Comparison of ENCODE assay signal across 22 cellular contexts in the genomic region with DNA sequence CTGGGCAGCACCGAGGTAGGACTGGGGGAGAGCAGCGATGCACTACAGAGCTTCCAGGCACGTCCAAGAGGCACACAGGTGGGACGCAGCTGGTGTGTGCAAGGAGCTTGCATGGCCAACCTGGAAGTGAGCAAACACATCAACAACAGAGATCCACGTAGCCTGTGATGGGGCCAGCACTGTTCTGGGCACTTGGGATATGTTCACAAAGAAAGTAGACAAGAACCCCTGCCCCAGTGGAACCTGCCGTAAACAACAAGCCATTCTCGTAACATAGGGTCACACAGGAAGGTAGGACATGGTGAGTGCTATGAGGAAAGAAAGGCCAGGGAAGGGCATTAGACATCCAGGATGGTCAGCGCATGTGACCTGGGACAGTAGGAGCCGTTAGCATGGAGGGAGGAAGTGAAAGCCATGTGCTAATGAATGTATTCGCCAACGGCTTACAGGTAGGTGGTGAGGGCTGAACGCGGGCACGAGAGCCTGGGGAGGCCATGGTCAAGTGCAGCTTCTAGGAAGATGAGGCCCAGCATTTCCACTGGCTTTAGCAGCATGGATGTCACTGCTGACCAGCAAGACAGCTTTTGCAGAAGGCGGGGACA.
"Had no signal": no experiment of that assay in that cellular context is flagged by ENCODE, and none has a peak within 500 bp of the region (broad histone marks: within the 10 kb centered on the region; RNA-seq: fewer than 3 reads in every experiment).

No MANE protein-coding gene starts in this region.

- H3K9me3 ChIP-seq: esophagus muscularis mucosa, heart right ventricle, left ventricle myocardium inferior, psoas muscle, stomach had no signal

- H3K27ac ChIP-seq: esophagus muscularis mucosa, heart right ventricle, left ventricle myocardium inferior, psoas muscle, skin epidermis, stomach had no signal

- H3K36me3 ChIP-seq: esophagus muscularis mucosa, heart right ventricle, left ventricle myocardium inferior, stomach had no signal

- DNase-seq: activated B cell treated with CpG ODN at 0.5 μM for 24 hours; activated CD4-positive, alpha-beta T cell treated with anti-CD3 and anti-CD28 coated beads for 48 hours; activated CD8-positive, alpha-beta memory T cell treated with anti-CD3 and anti-CD28 coated beads, Interleukin-2, amount 50 U/mL, for 4 hours; activated CD8-positive, alpha-beta T cell treated with anti-CD3 and anti-CD28 coated beads for 36 hours; activated naive CD4-positive, alpha-beta T cell treated with anti-CD3 and anti-CD28 coated beads, Interleukin-2, amount 10 ng/mL, durations not matched to agents 7 days and 5 days; activated naive CD8-positive, alpha-beta T cell treated with anti-CD3 and anti-CD28 coated beads, Interleukin-2, amount 50 U/mL, for 24 hours; activated T-cell treated with anti-CD3 and anti-CD28 coated beads, Interleukin-2, amount 50 U/mL, for 4 hours; aorta; dermis blood vessel endothelial cell; effector memory CD4-positive, alpha-beta T cell; heart right ventricle; kidney glomerular epithelial cell; left ventricle myocardium inferior; mammary epithelial cell; nephron progenitor cell; occipital lobe; psoas muscle; right cardiac atrium; stomach had no signal

- H3K27ac Mint-ChIP-seq: activated B cell treated with CpG ODN at 0.5 μM for 24 hours, nephron progenitor cell, type B pancreatic cell had no signal

- H3K4me3 ChIP-seq: esophagus muscularis mucosa, heart right ventricle, left ventricle myocardium inferior, psoas muscle, skin epidermis, stomach had no signal

- ATAC-seq: activated CD8-positive, alpha-beta T cell treated with anti-CD3 and anti-CD28 coated beads for 36 hours; activated naive CD8-positive, alpha-beta T cell treated with anti-CD3 and anti-CD28 coated beads, Interleukin-2, amount 50 U/mL, for 24 hours; activated T-cell treated with anti-CD3 and anti-CD28 coated beads, Interleukin-2, amount 50 U/mL, for 4 hours; heart right ventricle; psoas muscle; right cardiac atrium had no signal

- H3K36me3 Mint-ChIP-seq: type B pancreatic cell had no signal

- H3K4me1 ChIP-seq: psoas muscle had no signal

- H3K27me3 ChIP-seq: esophagus muscularis mucosa, stomach had no signal

- H3K4me3 Mint-ChIP-seq: activated B cell treated with CpG ODN at 0.5 μM for 24 hours; activated CD8-positive, alpha-beta T cell treated with anti-CD3 and anti-CD28 coated beads for 36 hours; activated naive CD4-positive, alpha-beta T cell treated with anti-CD3 and anti-CD28 coated beads, Interleukin-2, amount 10 ng/mL, durations not matched to agents 7 days and 5 days; activated T-cell treated with anti-CD3 and anti-CD28 coated beads, Interleukin-2, amount 50 U/mL, for 4 hours; nephron progenitor cell; type B pancreatic cell had no signal
